Comparison of ENCODE assay signal across 8 cellular contexts in the genomic region with DNA sequence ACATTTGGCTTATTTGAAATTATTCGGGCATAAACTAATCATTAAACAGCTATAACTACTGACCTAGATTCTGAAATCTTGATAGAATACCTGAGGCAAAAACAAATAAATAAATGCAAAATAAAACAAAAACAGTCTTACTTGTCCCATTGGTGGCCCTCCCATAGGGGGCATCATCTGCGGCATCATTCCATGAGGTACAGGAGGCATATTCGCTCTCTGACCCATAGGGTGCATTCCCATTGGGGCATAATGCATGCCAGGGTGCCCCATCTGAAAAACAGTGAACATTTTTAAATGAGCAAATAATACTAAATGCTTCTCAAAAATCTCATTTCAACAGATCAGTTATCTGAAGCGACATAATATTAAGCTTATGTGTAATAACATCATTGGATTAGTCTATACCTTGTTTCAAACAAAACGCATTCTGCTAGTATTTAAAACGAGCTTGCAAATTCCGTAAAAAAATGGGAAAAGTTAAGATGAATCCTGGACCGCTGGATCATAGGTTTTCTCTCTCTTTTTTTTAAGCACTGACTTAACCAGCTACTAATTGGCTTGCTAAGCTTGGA. TPM values are rescaled to one million over a fixed set of nuclear protein-coding genes. Genes with fewer than 3 reads are reported as not detected.
DNase-seq lines count a peak whose midpoint lies in the region; ATAC-seq and TF ChIP-seq lines count a peak whose summit lies in the region.

No MANE protein-coding gene starts in this region.

- no peak overlapping the region for H2AFZ ChIP-seq in KMS-11 (ENCODE audit: low read depth)

- H3K4me2 ChIP-seq in KMS-11: peak overlapping the region; percentile 42

- peaks cover 4% of the 10 kb centered on the region for H3K9me3 Mint-ChIP-seq in activated CD4-positive, alpha-beta T cell treated with anti-CD3 and anti-CD28 coated beads, Interleukin-2, amount 10 ng/mL, durations not matched to agents 24 days and 14 days
- no peaks in the 10 kb centered on the region for H3K9me3 Mint-ChIP-seq in activated B cell treated with CpG ODN at 0.5 μM for 24 hours

- ATAC-seq in activated B cell treated with CpG ODN at 0.5 μM for 24 hours (ENCODE audit: low read depth) (no peak), GM18909 (IDR thresholded peaks at IDR 0.05; ENCODE audit: poor library complexity, unreplicated experiment) (no peak)

- H3K4me3 Mint-ChIP-seq in activated CD4-positive, alpha-beta T cell treated with anti-CD3 and anti-CD28 coated beads, Interleukin-2, amount 10 ng/mL, durations not matched to agents 24 days and 14 days: peak overlapping the region; percentile 98
- peak overlapping the region; percentile 100 for H3K4me3 Mint-ChIP-seq in activated B cell treated with CpG ODN at 0.5 μM for 24 hours

- H3K79me2 ChIP-seq in KMS-11 (ENCODE audit: insufficient read depth, low read depth): peaks cover 81% of the 10 kb centered on the region

- H3K4me1 Mint-ChIP-seq in activated CD4-positive, alpha-beta T cell treated with anti-CD3 and anti-CD28 coated beads, Interleukin-2, amount 10 ng/mL, durations not matched to agents 24 days and 14 days: peaks cover 47% of the 10 kb centered on the region
- peaks cover 48% of the 10 kb centered on the region for H3K4me1 Mint-ChIP-seq in activated B cell treated with CpG ODN at 0.5 μM for 24 hours

- CTCF ChIA-PET in activated B cell treated with CpG ODN at 0.5 μM for 24 hours (lab: Charles Lee): no interaction called here

- H3K36me3 Mint-ChIP-seq in activated CD4-positive, alpha-beta T cell treated with anti-CD3 and anti-CD28 coated beads, Interleukin-2, amount 10 ng/mL, durations not matched to agents 24 days and 14 days (ENCODE audit: low read depth): peaks cover 54% of the 10 kb centered on the region
- H3K36me3 Mint-ChIP-seq in activated B cell treated with CpG ODN at 0.5 μM for 24 hours (ENCODE audit: low read depth): peaks cover 66% of the 10 kb centered on the region

- POLR2A ChIA-PET in activated B cell treated with CpG ODN at 0.5 μM for 24 hours (lab: Charles Lee): interaction anchor here (0.8 to 2.8 kb wide), 6 partner anchors 8 to 888 kb away, joined by 3 to 27 read pairs (median 10); a partner anchor contains a TSS

- peak overlapping the region; percentile 90; the same call in 1 of the 2 replicates for H3K9ac ChIP-seq in KMS-11

- intact Hi-C loops in activated CD4-positive, alpha-beta T cell treated with anti-CD3 and anti-CD28 coated beads, Interleukin-2, amount 10 ng/mL, durations not matched to agents 24 days and 14 days (cut with micrococcal nuclease): loop anchor here (1.0 to 10.0 kb wide), 3 partner anchors 21 to 891 kb away; a partner anchor contains a TSS
- intact Hi-C loops in activated B cell treated with CpG ODN at 0.5 μM for 24 hours (cut with micrococcal nuclease): loop anchor here (5.0 kb wide), 3 partner anchors 1304 to 1454 kb away; a partner anchor contains a TSS

- H3K4me1 ChIP-seq in KMS-11 (ENCODE audit: low read depth, poor library complexity, severe bottlenecking): peaks cover 44% of the 10 kb centered on the region

- H4K20me1 ChIP-seq in KMS-11 (ENCODE audit: insufficient read depth): peaks cover 23% of the 10 kb centered on the region; the same call in 1 of the 2 replicates

- peaks cover 23% of the 10 kb centered on the region; the same call in 1 of the 2 replicates for H3K36me3 ChIP-seq in KMS-11 (ENCODE audit: insufficient read depth)

- peak overlapping the region; percentile 98 for H3K27ac Mint-ChIP-seq in activated CD4-positive, alpha-beta T cell treated with anti-CD3 and anti-CD28 coated beads, Interleukin-2, amount 10 ng/mL, durations not matched to agents 24 days and 14 days
- peak overlapping the region; percentile 98 for H3K27ac Mint-ChIP-seq in activated B cell treated with CpG ODN at 0.5 μM for 24 hours

- no peaks in the 10 kb centered on the region for H3K27me3 ChIP-seq in KMS-11 (ENCODE audit: insufficient read depth, low read depth)

- peak; percentile 66 for DNase-seq in activated CD4-positive, alpha-beta T cell treated with anti-CD3 and anti-CD28 coated beads, Interleukin-2, amount 10 ng/mL, durations not matched to agents 24 days and 14 days
- no peak for DNase-seq in activated CD4-positive, alpha-beta T cell treated with anti-CD3 and anti-CD28 coated beads, Interleukin-2, amount 50 U/mL, for 4 hours
- DNase-seq in activated B cell treated with CpG ODN at 0.5 μM for 24 hours (no peak), hepatic stellate cell (ENCODE audit: low spot score) (peak; percentile 14), hippocampal formation (lab: John Stamatoyannopoulos, UW) (no peak)
- DNase-seq in stimulated activated CD4-positive, alpha-beta T cell treated with anti-CD3 and anti-CD28 coated beads, Interleukin-4, amount 100 ng/mL, for 48 hours (ENCODE audit: low read depth in 2 of 2): peak; percentile 8 to 20

- H3K27ac ChIP-seq in KMS-11: no peak overlapping the region; the same call in 1 of the 2 replicates

- TF ChIP-seq CTCF in KMS-11 (conservative IDR thresholded peaks at IDR 0.05; ENCODE audit: low read depth, low read length) (peak; percentile 94), activated B cell treated with CpG ODN at 0.5 μM for 24 hours (IDR thresholded peaks at IDR 0.05) (no peak)

- H3K4me3 ChIP-seq in KMS-11 (IDR thresholded peaks at IDR 0.05; ENCODE audit: insufficient read depth, low read depth, low read length): peak overlapping the region; percentile 95

- H3K27me3 Mint-ChIP-seq in activated CD4-positive, alpha-beta T cell treated with anti-CD3 and anti-CD28 coated beads, Interleukin-2, amount 10 ng/mL, durations not matched to agents 24 days and 14 days: peaks cover 2% of the 10 kb centered on the region
- no peaks in the 10 kb centered on the region for H3K27me3 Mint-ChIP-seq in activated B cell treated with CpG ODN at 0.5 μM for 24 hours

RNA-seq across cellular contexts. Expression of a gene that starts 1.3 kb away (rescaled TPM):
- total RNA-seq in activated CD4-positive, alpha-beta T cell treated with anti-CD3 and anti-CD28 coated beads, Interleukin-2, amount 10 ng/mL, durations not matched to agents 24 days and 14 days: 166 TPM in 2 replicates
- 126 and 129 TPM in 2 replicates for total RNA-seq in activated B cell treated with CpG ODN at 0.5 μM for 24 hours

RNA-seq across cellular contexts. Expression of a gene that starts 2.5 kb away (rescaled TPM):
- 31.2 and 33.9 TPM in 2 replicates for total RNA-seq in activated CD4-positive, alpha-beta T cell treated with anti-CD3 and anti-CD28 coated beads, Interleukin-2, amount 10 ng/mL, durations not matched to agents 24 days and 14 days
- total RNA-seq in activated B cell treated with CpG ODN at 0.5 μM for 24 hours: 11.3 and 13.4 TPM in 2 replicates

Comparison
In these comparisons a context has a peak if more than half of its experiments do, and no peak if none do; other contexts are left out.
1. DNase-seq: peak in activated CD4-positive, alpha-beta T cell treated with anti-CD3 and anti-CD28 coated beads, Interleukin-2, amount 10 ng/mL, durations not matched to agents 24 days and 14 days (single experiment), hepatic stellate cell (single experiment) and stimulated activated CD4-positive, alpha-beta T cell treated with anti-CD3 and anti-CD28 coated beads, Interleukin-4, amount 100 ng/mL, for 48 hours (2 of 2); none in activated CD4-positive, alpha-beta T cell treated with anti-CD3 and anti-CD28 coated beads, Interleukin-2, amount 50 U/mL, for 4 hours (0 of 2), activated B cell treated with CpG ODN at 0.5 μM for 24 hours (single experiment) and hippocampal formation (0 of 2).